In genomic region chr7:6074612-6075380, GRCh38 we compare ENCODE assay signal across 19 cellular contexts. TPM values are rescaled to one million over a fixed set of nuclear protein-coding genes. Genes with fewer than 3 reads are reported as not detected.
"Had no signal": no experiment of that assay in that cellular context is flagged by ENCODE, and none has a peak within 500 bp of the region (broad histone marks: within the 10 kb centered on the region; RNA-seq: fewer than 3 reads in every experiment).

No MANE protein-coding gene starts in this region.

- H3K27ac ChIP-seq: coronary artery, foreskin keratinocyte, psoas muscle had no signal

- H3K4me1 Mint-ChIP-seq: activated CD4-positive, alpha-beta T cell treated with anti-CD3 and anti-CD28 coated beads, Interleukin-2, amount 10 ng/mL, durations not matched to agents 24 days and 14 days; natural killer cell had no signal

- H3K27ac Mint-ChIP-seq: activated B cell treated with CpG ODN at 0.5 μM for 24 hours; activated CD4-positive, alpha-beta T cell treated with anti-CD3 and anti-CD28 coated beads, Interleukin-2, amount 10 ng/mL, durations not matched to agents 24 days and 14 days; activated naive CD4-positive, alpha-beta T cell treated with anti-CD3 and anti-CD28 coated beads for 36 hours; memory B cell; natural killer cell; stimulated activated naive CD8-positive, alpha-beta T cell treated with anti-CD3 and anti-CD28 coated beads, Interleukin-15, Interleukin-2, amounts not matched to agents 100 ng/mL and 50 ng/mL, for 24 hours; T-helper 1 cell treated with Interleukin-12 subunit alpha and Interleukin-12 subunit beta and Interleukin-4 antibody, amounts not matched to agents 30 μg/mL and 1 μg/mL, for 36 hours had no signal

- H3K4me3 ChIP-seq: coronary artery, psoas muscle had no signal

- DNase-seq: activated B cell treated with CpG ODN at 0.5 μM for 24 hours; activated CD4-positive, alpha-beta T cell treated with anti-CD3 and anti-CD28 coated beads, Interleukin-2, amount 10 ng/mL, durations not matched to agents 24 days and 14 days; activated CD8-positive, alpha-beta memory T cell treated with anti-CD3 and anti-CD28 coated beads for 24 hours; activated naive CD4-positive, alpha-beta T cell treated with anti-CD3 and anti-CD28 coated beads for 36 hours; foreskin keratinocyte; natural killer cell; occipital lobe; psoas muscle; stimulated activated CD4-positive, alpha-beta T cell treated with anti-CD3 and anti-CD28 coated beads, Interleukin-12 subunit alpha, Interleukin-12 subunit beta, amount 100 ng/mL, for 4 hours; stimulated activated CD8-positive, alpha-beta memory T cell treated with anti-CD3 and anti-CD28 coated beads, Interleukin-4, amount 100 ng/mL, for 48 hours had no signal

- H3K9me3 Mint-ChIP-seq: activated B cell treated with CpG ODN at 0.5 μM for 24 hours; activated CD4-positive, alpha-beta T cell treated with anti-CD3 and anti-CD28 coated beads, Interleukin-2, amount 10 ng/mL, durations not matched to agents 24 days and 14 days; activated naive CD4-positive, alpha-beta T cell treated with anti-CD3 and anti-CD28 coated beads for 36 hours; memory B cell; natural killer cell; stimulated activated naive CD8-positive, alpha-beta T cell treated with anti-CD3 and anti-CD28 coated beads, Interleukin-15, Interleukin-2, amounts not matched to agents 100 ng/mL and 50 ng/mL, for 24 hours; T-helper 1 cell treated with Interleukin-12 subunit alpha and Interleukin-12 subunit beta and Interleukin-4 antibody, amounts not matched to agents 30 μg/mL and 1 μg/mL, for 36 hours had no signal

- H3K4me1 ChIP-seq: foreskin keratinocyte, psoas muscle had no signal

- FAIRE-seq: TTC549 had no signal

- H3K9me3 ChIP-seq: psoas muscle had no signal

- H3K36me3 Mint-ChIP-seq: memory B cell, natural killer cell had no signal

- H3K27me3 Mint-ChIP-seq: activated B cell treated with CpG ODN at 0.5 μM for 24 hours; activated CD4-positive, alpha-beta T cell treated with anti-CD3 and anti-CD28 coated beads, Interleukin-2, amount 10 ng/mL, durations not matched to agents 24 days and 14 days; memory B cell; stimulated activated naive CD8-positive, alpha-beta T cell treated with anti-CD3 and anti-CD28 coated beads, Interleukin-15, Interleukin-2, amounts not matched to agents 100 ng/mL and 50 ng/mL, for 24 hours had no signal

- H3K4me3 Mint-ChIP-seq: activated B cell treated with CpG ODN at 0.5 μM for 24 hours; activated CD4-positive, alpha-beta T cell treated with anti-CD3 and anti-CD28 coated beads, Interleukin-2, amount 10 ng/mL, durations not matched to agents 24 days and 14 days; activated naive CD4-positive, alpha-beta T cell treated with anti-CD3 and anti-CD28 coated beads for 36 hours; memory B cell; natural killer cell; stimulated activated naive CD8-positive, alpha-beta T cell treated with anti-CD3 and anti-CD28 coated beads, Interleukin-15, Interleukin-2, amounts not matched to agents 100 ng/mL and 50 ng/mL, for 24 hours; T-helper 1 cell treated with Interleukin-12 subunit alpha and Interleukin-12 subunit beta and Interleukin-4 antibody, amounts not matched to agents 30 μg/mL and 1 μg/mL, for 36 hours had no signal

RNA-seq across cellular contexts. Expression of gene ANKRD61, which starts 43.6 kb away (rescaled TPM):
- total RNA-seq: activated B cell treated with CpG ODN at 0.5 μM for 24 hours; activated naive CD4-positive, alpha-beta T cell treated with anti-CD3 and anti-CD28 coated beads for 36 hours; cardiac septum; mucosa of gallbladder; natural killer cell; temporal lobe; urinary bladder had no signal
